ENCODE assay signal across 21 cellular contexts in the genomic region with DNA sequence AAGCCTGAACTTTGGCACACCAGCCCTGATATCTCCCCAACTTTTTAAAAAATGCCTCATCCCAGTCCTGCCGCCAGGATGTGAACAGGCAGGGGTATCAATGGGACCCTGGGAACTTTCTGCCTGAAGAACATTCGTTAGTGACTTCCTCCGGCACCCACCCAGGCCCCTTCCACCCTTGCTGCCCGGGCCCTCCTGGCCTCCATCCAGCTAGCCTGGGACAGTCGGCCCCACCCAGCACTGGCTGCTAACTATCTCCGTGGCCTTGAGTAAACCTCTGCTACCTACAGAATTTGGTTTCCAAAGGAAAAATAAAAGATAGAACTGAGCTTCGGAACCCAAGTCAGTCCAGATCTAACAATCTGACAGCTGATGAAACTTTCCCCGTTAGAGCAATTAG. TPM values are rescaled to one million over a fixed set of nuclear protein-coding genes. Genes with fewer than 3 reads are reported as not detected.
DNase-seq lines count a peak whose midpoint lies in the region; ATAC-seq and TF ChIP-seq lines count a peak whose summit lies in the region.
"Had no signal": no experiment of that assay in that cellular context is flagged by ENCODE, and none has a peak within 500 bp of the region (broad histone marks: within the 10 kb centered on the region; RNA-seq: fewer than 3 reads in every experiment).

No MANE protein-coding gene starts in this region.

- POLR2A ChIA-PET in Panc1 (lab: Charles Lee) = no interaction called here

- no peaks in the 10 kb centered on the region for H3K27me3 ChIP-seq in Panc1 (ENCODE audit: control insufficient read depth, insufficient read depth, low read length)
- H3K27me3 ChIP-seq in dorsolateral prefrontal cortex = no peaks in the 10 kb centered on the region
- no peaks in the 10 kb centered on the region for H3K27me3 ChIP-seq in ovary
- H3K27me3 ChIP-seq in breast epithelium = no peaks in the 10 kb centered on the region
- H3K27me3 ChIP-seq: MG63 had no signal

- TF ChIP-seq CTCF in 22Rv1 (IDR thresholded peaks at IDR 0.05) (no peak), Panc1 (IDR thresholded peaks at IDR 0.05) (no peak), dorsolateral prefrontal cortex (IDR thresholded peaks at IDR 0.05 in 54 of 56, conservative IDR thresholded peaks at IDR 0.05 in 2 of 56; ENCODE audit: low read depth in 1 of 56, partially characterized antibody in 56 of 56) (no peak), ovary (IDR thresholded peaks at IDR 0.05) (no peak), breast epithelium (IDR thresholded peaks at IDR 0.05) (no peak)

- CTCF ChIA-PET in Panc1 (lab: Charles Lee) = no interaction called here

- WGBS in ovary, 3 donors = 15 to 25% (median 20%) methylated on average over 8 of the region's 8 CpGs

- in situ Hi-C loops in Panc1 (cut with HindIII; ENCODE audit: low pct_unique_long_range_greater_than_20kb, low sequenced_read_pairs) = no loop called here

- ATAC-seq in Panc1 (no peak), GM18519 (IDR thresholded peaks at IDR 0.05; ENCODE audit: low FRiP score, unreplicated experiment) (no peak)
- ATAC-seq: CD8-positive, alpha-beta T cell; HCT116 had no signal

- H3K9me3 ChIP-seq in Panc1 (ENCODE audit: control insufficient read depth, insufficient read depth, low read depth, low read length) = no peaks in the 10 kb centered on the region
- no peaks in the 10 kb centered on the region for H3K9me3 ChIP-seq in ovary
- H3K9me3 ChIP-seq in breast epithelium = no peaks in the 10 kb centered on the region
- H3K9me3 ChIP-seq: Caco-2, MG63 had no signal

- TF ChIP-seq EP300 in ovary (IDR thresholded peaks at IDR 0.05) = no peak

- H3K4me3 ChIP-seq in Panc1 (ENCODE audit: low read depth in 2 of 2, low read length in 2 of 2) (no peak overlapping the region), dorsolateral prefrontal cortex (no peak overlapping the region), ovary (no peak overlapping the region), breast epithelium (no peak overlapping the region)
- H3K4me3 ChIP-seq: MG63 had no signal

- DNase-seq in Panc1 (ENCODE audit: low read depth, low spot score) (no peak), dorsolateral prefrontal cortex (no peak), ovary (peak in 4 of 5 donors; percentile 54 to 72 (median 63)), breast epithelium (ENCODE audit: low spot score in 2 of 2) (no peak)
- DNase-seq in stimulated activated CD4-positive, alpha-beta T cell treated with anti-CD3 and anti-CD28 coated beads, Interleukin-4, amount 100 ng/mL, for 4 hours = no peak
- DNase-seq: Caco-2; CD8-positive, alpha-beta T cell; IMR-90; KG1; MG63; NCI-H1105 treated with DMSO at 0.1 percent for 48 hours; NCI-H146; NCI-H1930; NCI-H2107; NCI-H524; NCI-H748 treated with DMSO at 0.1 percent for 48 hours; SHP77 treated with DMSO at 0.1 percent for 48 hours had no signal

- H3K36me3 ChIP-seq in Panc1 (ENCODE audit: control insufficient read depth, insufficient read depth, low read length) (no peaks in the 10 kb centered on the region), ovary (no peaks in the 10 kb centered on the region), breast epithelium (no peaks in the 10 kb centered on the region)
- H3K36me3 ChIP-seq: MG63 had no signal

- peak overlapping the region; percentile 17; the same call in 1 of the 2 replicates for H3K27ac ChIP-seq in 22Rv1
- peak overlapping the region; percentile 29; the same call in 1 of the 2 replicates for H3K27ac ChIP-seq in Panc1 (ENCODE audit: low read length)
- H3K27ac ChIP-seq in dorsolateral prefrontal cortex = peak overlapping the region in 45 of 59 donors; percentile 9 to 97 (median 90)
- peak overlapping the region in 1 of 2 donors; percentile 34 for H3K27ac ChIP-seq in ovary
- H3K27ac ChIP-seq in breast epithelium = peak overlapping the region in 1 of 2 donors; percentile 52
- H3K27ac ChIP-seq: C4-2B had no signal

- no peak for TF ChIP-seq POLR2A in ovary (IDR thresholded peaks at IDR 0.05)
- TF ChIP-seq POLR2A in breast epithelium (IDR thresholded peaks at IDR 0.05) = no peak

- no TSS peak for BruUV-seq in Panc1 (replicated peaks; lab: Mats Ljungman, UMichigan)

- peaks cover 30% of the 10 kb centered on the region for H3K4me1 ChIP-seq in Panc1 (ENCODE audit: control insufficient read depth, insufficient read depth, low read length)
- H3K4me1 ChIP-seq in ovary (ENCODE audit: insufficient read depth) = peaks cover 41% of the 10 kb centered on the region
- H3K4me1 ChIP-seq in breast epithelium = peaks cover 0 to 11% of the 10 kb centered on the region in 2 donors

- intact Hi-C loops in Panc1 (cut with micrococcal nuclease; ENCODE audit: unreplicated experiment) = no loop called here
- intact Hi-C loops in dorsolateral prefrontal cortex (cut with DNase I) = loop anchor here (5.0 kb wide), 3 partner anchors 48 to 62 kb away; no protein-coding TSS in a partner anchor
- intact Hi-C loops in ovary (cut with DNase I) = no loop called here
- intact Hi-C loops in breast epithelium (cut with DNase I; ENCODE audit: low total_unique reads) = no loop called here

RNA-seq across cellular contexts. Expression of gene SCARB1, which starts 14.3 kb away (rescaled TPM):
- 359 TPM for total RNA-seq in Panc1 (2021; ENCODE audit: unreplicated experiment)
- polyA plus RNA-seq in Panc1 (2012; ENCODE audit: insufficient read length) = 1,007 TPM
- total RNA-seq in dorsolateral prefrontal cortex = 100 to 1,000 TPM in 1 of 120 experiments, 10 to 100 TPM in 119; 33.4 to 110 (median 54.7) TPM
- total RNA-seq in ovary = 100 to 1,000 TPM in 3 of 7 donors, 10 to 100 TPM in 4; 20.8 to 155 (median 81.7) TPM
- 1,000 to 10,000 TPM in 1 of 2 donors, 10 to 100 TPM in 1; 59.4 to 1,262 TPM for polyA plus RNA-seq in ovary
- 10 to 100 TPM; 18.4 to 61.3 (median 20.2) TPM for total RNA-seq in breast epithelium

Comparison
In these comparisons a context has a peak if more than half of its experiments do, and no peak if none do; other contexts are left out.
1. DNase-seq: peak in ovary (4 of 5); none in Panc1 (single experiment), dorsolateral prefrontal cortex (0 of 10), stimulated activated CD4-positive, alpha-beta T cell treated with anti-CD3 and anti-CD28 coated beads, Interleukin-4, amount 100 ng/mL, for 4 hours (0 of 2) and breast epithelium (0 of 2).
2. intact Hi-C loops: an anchor here in dorsolateral prefrontal cortex (5.0 kb wide); none called in Panc1, ovary and breast epithelium.